Comparison of ENCODE assay signal across 23 cellular contexts in the genomic region with DNA sequence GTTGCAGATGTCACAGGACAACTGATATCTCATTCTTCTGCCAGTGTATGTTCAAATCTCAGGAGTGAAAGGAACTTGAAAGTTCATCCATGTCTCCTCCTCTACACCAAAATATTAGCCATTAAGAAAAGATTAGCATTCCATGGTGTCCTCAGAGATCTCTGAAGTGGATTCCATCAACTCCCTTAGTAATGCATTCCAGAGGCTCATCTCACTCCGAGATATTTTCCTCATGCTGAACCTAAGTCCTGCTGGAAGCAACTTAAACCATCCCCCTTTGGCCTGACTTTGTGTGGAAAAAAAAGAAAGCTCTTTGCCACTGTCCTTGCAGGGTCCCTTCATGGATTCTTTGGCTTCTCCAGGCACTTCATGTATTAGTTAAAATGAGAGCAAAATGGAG.
"Had no signal": no experiment of that assay in that cellular context is flagged by ENCODE, and none has a peak within 500 bp of the region (broad histone marks: within the 10 kb centered on the region; RNA-seq: fewer than 3 reads in every experiment).

No MANE protein-coding gene starts in this region.

- DNase-seq: activated B cell treated with CpG ODN at 0.5 μM for 24 hours; activated CD4-positive, alpha-beta memory T cell treated with anti-CD3 and anti-CD28 coated beads, Interleukin-2, amount 10 ng/mL, durations not matched to agents 7 days and 5 days; activated CD4-positive, alpha-beta T cell treated with anti-CD3 and anti-CD28 coated beads for 48 hours; activated naive CD4-positive, alpha-beta T cell treated with Interleukin-2 at 50 U/mL for 16 hours; activated T-cell treated with anti-CD3 and anti-CD28 coated beads, Interleukin-2, amount 50 U/mL, for 1 hour; cerebellar nuclear complex; effector CD4-positive, alpha-beta T cell; glutamatergic neuron; nephron progenitor cell; nucleus accumbens; posterior cingulate gyrus; spleen; stimulated activated CD4-positive, alpha-beta T cell treated with anti-CD3 and anti-CD28 coated beads, Interleukin-4, amount 100 ng/mL, for 4 hours; T-cell had no signal

- H3K36me3 Mint-ChIP-seq: stimulated activated memory B cell treated with anti-CD40 and anti-IgM and Interleukin-4, amounts not matched to agents 10 μg/mL and 1 μg/mL and 100 μg/mL, for 72 hours; T-cell had no signal

- H3K4me3 ChIP-seq: ascending aorta, breast epithelium, lung, right atrium auricular region, spleen had no signal

- H3K4me3 Mint-ChIP-seq: activated B cell treated with CpG ODN at 0.5 μM for 24 hours; activated CD4-positive, alpha-beta memory T cell treated with anti-CD3 and anti-CD28 coated beads, Interleukin-2, amount 10 ng/mL, durations not matched to agents 7 days and 5 days; mesothelial cell of epicardium; nephron progenitor cell; stimulated activated memory B cell treated with anti-CD40 and anti-IgM and Interleukin-4, amounts not matched to agents 10 μg/mL and 1 μg/mL and 100 μg/mL, for 72 hours; T-cell had no signal

- H3K4me1 ChIP-seq: ascending aorta, breast epithelium, spleen had no signal

- ATAC-seq: esophagus mucosa; SK-N-SH treated with all-trans-retinoic acid at 6 μM for 48 hours; stimulated activated memory B cell treated with anti-CD40 and anti-IgM and Interleukin-4, amounts not matched to agents 10 μg/mL and 1 μg/mL and 100 μg/mL, for 72 hours; T-cell had no signal

- H3K27ac Mint-ChIP-seq: activated B cell treated with CpG ODN at 0.5 μM for 24 hours; activated CD4-positive, alpha-beta memory T cell treated with anti-CD3 and anti-CD28 coated beads, Interleukin-2, amount 10 ng/mL, durations not matched to agents 7 days and 5 days; activated T-helper 2 cell treated with anti-CD3 and anti-CD28 coated beads, Interferon-gamma antibody, Interleukin-2, Interleukin-4, amounts not matched to agents 10 μg/mL and 5 μg/mL and 100 μg/mL, durations not matched to agents 14 hours and 24 hours and 36 hours; nephron progenitor cell; stimulated activated memory B cell treated with anti-CD40 and anti-IgM and Interleukin-4, amounts not matched to agents 10 μg/mL and 1 μg/mL and 100 μg/mL, for 72 hours; T-cell had no signal

- H3K9me3 Mint-ChIP-seq: activated B cell treated with CpG ODN at 0.5 μM for 24 hours had no signal

- H3K27me3 Mint-ChIP-seq: activated B cell treated with CpG ODN at 0.5 μM for 24 hours; activated CD4-positive, alpha-beta memory T cell treated with anti-CD3 and anti-CD28 coated beads, Interleukin-2, amount 10 ng/mL, durations not matched to agents 7 days and 5 days; stimulated activated memory B cell treated with anti-CD40 and anti-IgM and Interleukin-4, amounts not matched to agents 10 μg/mL and 1 μg/mL and 100 μg/mL, for 72 hours; T-cell had no signal

- H3K27me3 ChIP-seq: ascending aorta, breast epithelium, right atrium auricular region, spleen had no signal

- H3K4me1 Mint-ChIP-seq: activated B cell treated with CpG ODN at 0.5 μM for 24 hours; activated CD4-positive, alpha-beta memory T cell treated with anti-CD3 and anti-CD28 coated beads, Interleukin-2, amount 10 ng/mL, durations not matched to agents 7 days and 5 days; nephron progenitor cell; stimulated activated memory B cell treated with anti-CD40 and anti-IgM and Interleukin-4, amounts not matched to agents 10 μg/mL and 1 μg/mL and 100 μg/mL, for 72 hours; T-cell had no signal

- H3K9me3 ChIP-seq: ascending aorta, breast epithelium, right atrium auricular region had no signal

- H3K36me3 ChIP-seq: ascending aorta, breast epithelium, right atrium auricular region, spleen had no signal

- H3K27ac ChIP-seq: ascending aorta, spleen had no signal
